14 cellular contexts compared by ENCODE assay signal in genomic region chr3:47882338-47882737, GRCh38.
DNase-seq lines count a peak whose midpoint lies in the region; ATAC-seq and TF ChIP-seq lines count a peak whose summit lies in the region.
"Had no signal": no experiment of that assay in that cellular context is flagged by ENCODE, and none has a peak within 500 bp of the region (broad histone marks: within the 10 kb centered on the region; RNA-seq: fewer than 3 reads in every experiment).

No MANE protein-coding gene starts in this region.

- DNase-seq in Kasumi-1 (lab: John Stamatoyannopoulos, UW) (peak; percentile 11 to 28), body of pancreas (no peak), type B pancreatic cell (ENCODE audit: extremely low spot score, unreplicated experiment) (no peak)
- no peak for DNase-seq in naive thymus-derived CD8-positive, alpha-beta T cell
- DNase-seq: BE2C; CD4-positive, alpha-beta memory T cell; HCEC 1CT; NCI-H1092; NCI-H187; NCI-H446 had no signal

- TF ChIP-seq POLR2A in body of pancreas (IDR thresholded peaks at IDR 0.05), result no peak

- POLR2A ChIA-PET in naive thymus-derived CD8-positive, alpha-beta T cell (lab: Charles Lee), result no interaction called here

- ATAC-seq in body of pancreas, result no peak
- no peak for ATAC-seq in naive thymus-derived CD8-positive, alpha-beta T cell
- no peak for ATAC-seq in GM21367 (IDR thresholded peaks at IDR 0.05; ENCODE audit: unreplicated experiment)
- no peak for ATAC-seq in GM19467 (IDR thresholded peaks at IDR 0.05; ENCODE audit: unreplicated experiment)

- H3K27ac Mint-ChIP-seq in nephron (no peak overlapping the region), type B pancreatic cell (no peak overlapping the region)
- peak overlapping the region in 1 of 10 donors; percentile 57 for H3K27ac Mint-ChIP-seq in naive thymus-derived CD8-positive, alpha-beta T cell

- no peaks in the 10 kb centered on the region for H3K27me3 ChIP-seq in body of pancreas
- H3K27me3 ChIP-seq: BE2C had no signal

- no peaks in the 10 kb centered on the region for H3K27me3 Mint-ChIP-seq in nephron (ENCODE audit: low read depth)
- no peaks in the 10 kb centered on the region for H3K27me3 Mint-ChIP-seq in type B pancreatic cell
- H3K27me3 Mint-ChIP-seq in naive thymus-derived CD8-positive, alpha-beta T cell, result no peaks in the 10 kb centered on the region
- H3K27me3 Mint-ChIP-seq: CD4-positive, alpha-beta memory T cell had no signal

- intact Hi-C loops in body of pancreas (cut with DNase I), result no loop called here

- peaks cover 13% of the 10 kb centered on the region for H3K4me1 ChIP-seq in body of pancreas
- H3K4me1 ChIP-seq: BE2C had no signal

- no peak overlapping the region for H3K27ac ChIP-seq in body of pancreas
- H3K27ac ChIP-seq: SK-N-MC had no signal

- H3K4me3 Mint-ChIP-seq in nephron (no peak overlapping the region), type B pancreatic cell (no peak overlapping the region)
- no peak overlapping the region for H3K4me3 Mint-ChIP-seq in naive thymus-derived CD8-positive, alpha-beta T cell
- H3K4me3 Mint-ChIP-seq: CD4-positive, alpha-beta memory T cell had no signal

- H3K4me1 Mint-ChIP-seq in nephron, result no peaks in the 10 kb centered on the region
- H3K4me1 Mint-ChIP-seq in type B pancreatic cell (ENCODE audit: unreplicated experiment), result no peaks in the 10 kb centered on the region
- H3K4me1 Mint-ChIP-seq in naive thymus-derived CD8-positive, alpha-beta T cell, result peaks cover 13 to 27% (median 17%) of the 10 kb centered on the region in 4 donors

- no peaks in the 10 kb centered on the region for H3K9me3 Mint-ChIP-seq in nephron
- no peaks in the 10 kb centered on the region for H3K9me3 Mint-ChIP-seq in type B pancreatic cell
- peaks cover 0 to 8% (median 0%) of the 10 kb centered on the region in 9 donors for H3K9me3 Mint-ChIP-seq in naive thymus-derived CD8-positive, alpha-beta T cell
- H3K9me3 Mint-ChIP-seq: CD4-positive, alpha-beta memory T cell had no signal

- H3K36me3 ChIP-seq in body of pancreas (replicated peaks in 1 of 2; ENCODE audit: insufficient read depth in 1 of 2, low read depth in 2 of 2), result no peaks in the 10 kb centered on the region
- H3K36me3 ChIP-seq: BE2C had no signal

- H3K9me3 ChIP-seq in body of pancreas, result no peaks in the 10 kb centered on the region
- H3K9me3 ChIP-seq: BE2C had no signal

- TF ChIP-seq CTCF in body of pancreas (IDR thresholded peaks at IDR 0.05), result peak in 4 of 7 experiments; percentile 7 to 28 (median 11)
- TF ChIP-seq CTCF in nephron (IDR thresholded peaks at IDR 0.05; ENCODE audit: unreplicated experiment in 3 of 3), result peak in 2 of 3 experiments; percentile 10 to 30
- peak; percentile 70 for TF ChIP-seq CTCF in type B pancreatic cell (conservative IDR thresholded peaks at IDR 0.05)

- H3K36me3 Mint-ChIP-seq in nephron (ENCODE audit: low read depth) (peaks cover 46% of the 10 kb centered on the region), type B pancreatic cell (peaks cover 30% of the 10 kb centered on the region)
- H3K36me3 Mint-ChIP-seq in naive thymus-derived CD8-positive, alpha-beta T cell, result peaks cover 8 to 9% (median 9%) of the 10 kb centered on the region in 3 donors

- H3K4me3 ChIP-seq in body of pancreas, result no peak overlapping the region
- H3K4me3 ChIP-seq: SK-N-MC had no signal

- WGBS in body of pancreas, 2 donors, result 95 to 96% methylated on average over 2 of the region's 2 CpGs

Comparison
In these comparisons a context has a peak if more than half of its experiments do, and no peak if none do; other contexts are left out.
1. DNase-seq: peak in Kasumi-1 (2 of 2); none in body of pancreas (0 of 4), type B pancreatic cell (single experiment) and naive thymus-derived CD8-positive, alpha-beta T cell (0 of 10).
2. CTCF ChIP-seq: peak in every context shown above with its lines; median percentile 70 in type B pancreatic cell; 20 in nephron; 11 in body of pancreas.